ENCODE assay signal across 8 cellular contexts in the genomic region with DNA sequence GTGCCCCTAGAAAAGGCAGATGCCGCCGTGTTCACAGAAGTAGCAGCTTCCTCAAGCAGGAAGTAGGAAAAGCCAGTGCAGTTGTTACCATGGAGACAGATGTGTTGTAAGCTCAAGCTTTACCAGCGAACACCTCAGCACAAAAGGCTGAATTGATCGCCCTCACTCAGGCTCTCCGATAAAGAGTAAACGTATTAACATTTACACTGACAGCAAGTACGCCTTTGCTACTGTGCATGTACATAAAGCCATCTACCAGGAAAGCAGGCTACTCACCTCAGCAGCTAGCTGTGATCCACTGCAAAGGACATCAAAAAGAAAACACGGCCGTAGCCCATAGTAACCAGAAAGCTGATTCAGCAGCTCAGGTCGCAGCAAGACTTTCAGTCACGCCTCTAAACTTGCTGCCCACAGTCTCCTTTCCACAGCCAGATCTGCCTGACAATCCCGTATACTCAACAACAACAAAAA.
A peak's percentile ranks its signal among the peaks of the same experiment; 100 is the strongest.
DNase-seq lines count a peak whose midpoint lies in the region; ATAC-seq and TF ChIP-seq lines count a peak whose summit lies in the region.
"Not testable (repeated sequence)": the region's sequence is repeated elsewhere in the genome, so short reads cannot be mapped to it uniquely, and the experiment has no call there.

No MANE protein-coding gene starts in this region.

- H3K27me3 ChIP-seq in CD4-positive, CD25-positive, alpha-beta regulatory T cell (ENCODE audit: control insufficient read depth, insufficient read depth, low read length); mammary epithelial cell (ENCODE audit: insufficient read depth, low read length); hepatocyte; neural cell (ENCODE audit: insufficient read depth, low read depth, low read length): not testable (repeated sequence)

- intact Hi-C loops in mammary epithelial cell (cut with micrococcal nuclease) = not testable (repeated sequence)

- in situ Hi-C loops in mammary epithelial cell (cut with MboI; ENCODE audit: low sequenced_read_pairs in 2 of 2) = not testable (repeated sequence)

- not testable (repeated sequence) for H3K79me2 ChIP-seq in mammary epithelial cell (ENCODE audit: insufficient read depth, low read length); hepatocyte; neural cell (replicated peaks; ENCODE audit: insufficient read depth, low read length)

- H3K27ac Mint-ChIP-seq in CD4-positive, CD25-positive, alpha-beta regulatory T cell = peak overlapping the region; percentile 95 to 99 (median 96)

- H3K9me3 ChIP-seq in CD4-positive, CD25-positive, alpha-beta regulatory T cell (ENCODE audit: control insufficient read depth in 2 of 2, low read length in 2 of 2); mammary epithelial cell (replicated peaks; ENCODE audit: insufficient read depth, low read length); hepatocyte (ENCODE audit: low read depth); neural cell (ENCODE audit: low read length): not testable (repeated sequence)

- peak overlapping the region; percentile 53 for H3K9ac ChIP-seq in mammary epithelial cell (ENCODE audit: insufficient read depth, low read length)
- peak overlapping the region; percentile 23 for H3K9ac ChIP-seq in neural cell (ENCODE audit: low read length)

- peaks cover 13 to 55% (median 39%) of the 10 kb centered on the region in 4 donors for H3K4me1 Mint-ChIP-seq in CD4-positive, CD25-positive, alpha-beta regulatory T cell

- H3K27me3 Mint-ChIP-seq in CD4-positive, CD25-positive, alpha-beta regulatory T cell = not testable (repeated sequence)

- peak overlapping the region; percentile 89 to 99 (median 93) for H3K4me3 Mint-ChIP-seq in CD4-positive, CD25-positive, alpha-beta regulatory T cell

- not testable (repeated sequence) for H4K20me1 ChIP-seq in mammary epithelial cell (ENCODE audit: insufficient read depth, low read length); hepatocyte (ENCODE audit: insufficient read depth, poor library complexity, severe bottlenecking); neural cell (ENCODE audit: insufficient read depth)

- not testable (repeated sequence) for BruUV-seq in mammary epithelial cell (replicated peaks; lab: Mats Ljungman, UMichigan)

- DNase-seq in CD4-positive, CD25-positive, alpha-beta regulatory T cell = peak; percentile 44 to 75 (median 64)
- DNase-seq in Kasumi-1 (lab: John Stamatoyannopoulos, UW) (peak; percentile 31 to 54), SKM-1 treated with dmso at 0.1 percent for 144 hours (lab: John Stamatoyannopoulos, UW; ENCODE audit: unreplicated experiment) (peak; percentile 33), activated T-cell treated with anti-CD3 and anti-CD28 coated beads for 4 hours (peak; percentile 29), mammary epithelial cell (peak; percentile 51), hepatocyte (ENCODE audit: low spot score) (peak; percentile 73)
- peak; percentile 19 to 41 for DNase-seq in stimulated activated CD8-positive, alpha-beta memory T cell treated with anti-CD3 and anti-CD28 coated beads, Interleukin-15, amount 100 ng/mL, for 48 hours (ENCODE audit: low read depth in 2 of 2)

- dilution Hi-C loops in mammary epithelial cell (cut with HindIII; ENCODE audit: low sequenced_read_pairs) = not testable (repeated sequence)

- H3K4me3 ChIP-seq in CD4-positive, CD25-positive, alpha-beta regulatory T cell (ENCODE audit: low read depth, low read length) = peak overlapping the region; percentile 85
- H3K4me3 ChIP-seq in mammary epithelial cell (replicated peaks in 1 of 3; ENCODE audit: insufficient read depth in 1 of 3, low read depth in 2 of 3, low read length in 3 of 3) = peak overlapping the region in 2 of 3 experiments; percentile 26 to 30
- H3K4me3 ChIP-seq in hepatocyte = peak overlapping the region; percentile 26
- H3K4me3 ChIP-seq in neural cell (ENCODE audit: low read length) = peak overlapping the region; percentile 52

- not testable (repeated sequence) for H3K9me3 Mint-ChIP-seq in CD4-positive, CD25-positive, alpha-beta regulatory T cell

- H3F3A ChIP-seq in neural cell (ENCODE audit: insufficient read depth, low read length, poor library complexity, severe bottlenecking) = not testable (repeated sequence)

- H3K36me3 ChIP-seq in CD4-positive, CD25-positive, alpha-beta regulatory T cell (ENCODE audit: control insufficient read depth, insufficient read depth, low read length); mammary epithelial cell (ENCODE audit: insufficient read depth, low read length); hepatocyte (replicated peaks; ENCODE audit: insufficient read depth, low read depth); neural cell (ENCODE audit: insufficient read depth, low read length): not testable (repeated sequence)

- H3K9me2 ChIP-seq in hepatocyte (replicated peaks; ENCODE audit: insufficient read depth); neural cell (ENCODE audit: insufficient read depth, low read length): not testable (repeated sequence)

- not testable (repeated sequence) for TF ChIP-seq RAD21 in neural cell (conservative IDR thresholded peaks at IDR 0.05)

- CTCF ChIA-PET in mammary epithelial cell (lab: Charles Lee; ENCODE audit: low non-redundant PET) = not testable (repeated sequence)

- H3K4me2 ChIP-seq in mammary epithelial cell (ENCODE audit: insufficient read depth, low read depth, low read length) (peak overlapping the region; percentile 44), hepatocyte (peak overlapping the region; percentile 71), neural cell (ENCODE audit: low read length) (peak overlapping the region; percentile 30)

- H3K4me1 ChIP-seq in CD4-positive, CD25-positive, alpha-beta regulatory T cell (ENCODE audit: control insufficient read depth, insufficient read depth, low read length, poor library complexity, severe bottlenecking) = peaks cover 16% of the 10 kb centered on the region
- H3K4me1 ChIP-seq in mammary epithelial cell (ENCODE audit: insufficient read depth, low read length) = not testable (repeated sequence)
- H3K4me1 ChIP-seq in hepatocyte (ENCODE audit: insufficient read depth) = peaks cover 12% of the 10 kb centered on the region

- WGBS in mammary epithelial cell (ENCODE audit: low coverage, missing lambda C conversion rate) = 1% methylated on average over 11 of the region's 12 CpGs
- 10% methylated on average over 12 of the region's 12 CpGs for WGBS in hepatocyte (ENCODE audit: low lambda C conversion rate, missing lambda C conversion rate)

- TF ChIP-seq EP300 in neural cell (conservative IDR thresholded peaks at IDR 0.05; ENCODE audit: poor library complexity, severe bottlenecking) = peak; percentile 85

- TF ChIP-seq CTCF in mammary epithelial cell (conservative IDR thresholded peaks at IDR 0.05 in 1 of 2, IDR thresholded peaks at IDR 0.05 in 1 of 2; ENCODE audit: extremely low read depth in 1 of 2, insufficient read depth in 1 of 2, low read depth in 1 of 2, low read length in 2 of 2); hepatocyte (IDR thresholded peaks at IDR 0.05; ENCODE audit: poor library complexity); neural cell (IDR thresholded peaks at IDR 0.05; ENCODE audit: poor library complexity, severe bottlenecking): not testable (repeated sequence)

- H3K27ac ChIP-seq in CD4-positive, CD25-positive, alpha-beta regulatory T cell (ENCODE audit: insufficient read depth, low read length, poor library complexity, severe bottlenecking) = peak overlapping the region; percentile 72
- H3K27ac ChIP-seq in mammary epithelial cell (ENCODE audit: insufficient read depth, low read depth, low read length) (peak overlapping the region; percentile 40), hepatocyte (peak overlapping the region; percentile 91), neural cell (ENCODE audit: low read length) (peak overlapping the region; percentile 52)

- H2AFZ ChIP-seq in mammary epithelial cell (ENCODE audit: low read depth, low read length) (peak overlapping the region; percentile 81), hepatocyte (peak overlapping the region; percentile 16)
- H2AFZ ChIP-seq in neural cell (ENCODE audit: low read depth, low read length) = not testable (repeated sequence)

- not testable (repeated sequence) for H3K36me3 Mint-ChIP-seq in CD4-positive, CD25-positive, alpha-beta regulatory T cell

- not testable (repeated sequence) for ATAC-seq in CD4-positive, CD25-positive, alpha-beta regulatory T cell (ENCODE audit: low read depth in 2 of 2)

TF ChIP-seq in neural cell, 6 proteins besides CTCF, POLR2A, EP300 and RAD21:
- TF ChIP-seq POLR2AphosphoS5 (IDR thresholded peaks at IDR 0.05) = peak; percentile 52

Comparison
In these comparisons a context has a peak if more than half of its experiments do, and no peak if none do; other contexts are left out.
1. H3K27ac ChIP-seq: peak in every context shown above with its lines; median percentile 91 in hepatocyte; 72 in CD4-positive, CD25-positive, alpha-beta regulatory T cell; 52 in neural cell; 40 in mammary epithelial cell.
2. H3K4me3 ChIP-seq: peak in every context shown above with its lines; median percentile 85 in CD4-positive, CD25-positive, alpha-beta regulatory T cell; 52 in neural cell; 28 in mammary epithelial cell; 26 in hepatocyte.